In genomic region chr3:119395923-119396358, GRCh38 we compare ENCODE assay signal across 13 cellular contexts.
DNase-seq lines count a peak whose midpoint lies in the region; ATAC-seq and TF ChIP-seq lines count a peak whose summit lies in the region.
"Had no signal": no experiment of that assay in that cellular context is flagged by ENCODE, and none has a peak within 500 bp of the region (broad histone marks: within the 10 kb centered on the region; RNA-seq: fewer than 3 reads in every experiment).

No MANE protein-coding gene starts in this region.

- DNase-seq in GM06990 (ENCODE audit: extremely low read depth, insufficient read length) (peak; percentile 18), uterus (no peak), kidney tubule cell (ENCODE audit: low spot score) (no peak), EL (no peak)
- no peak for DNase-seq in activated CD4-positive, alpha-beta T cell treated with anti-CD3 and anti-CD28 coated beads, Interleukin-2, amount 50 U/mL, for 1 hour
- DNase-seq: aorta; naive thymus-derived CD4-positive, alpha-beta T cell; SIG-M5; substantia nigra had no signal

- intact Hi-C loops in uterus (cut with DNase I; ENCODE audit: low total_unique reads) = no loop called here

- TF ChIP-seq CTCF in GM06990 (IDR thresholded peaks at IDR 0.05; ENCODE audit: insufficient read depth, low read length, poor library complexity, severe bottlenecking) (no peak), uterus (IDR thresholded peaks at IDR 0.05) (no peak)

- H3K4me3 ChIP-seq in GM06990 (replicated peaks; ENCODE audit: low read depth, low read length) (no peak overlapping the region), uterus (no peak overlapping the region)

- TF ChIP-seq POLR2A in uterus (IDR thresholded peaks at IDR 0.05) = no peak

- H3K4me1 ChIP-seq in uterus = no peaks in the 10 kb centered on the region

- H3K36me3 ChIP-seq in GM06990 (ENCODE audit: control insufficient read depth, insufficient read depth, low read length) (peaks cover 12% of the 10 kb centered on the region), uterus (no peaks in the 10 kb centered on the region)

- H3K27me3 ChIP-seq in GM06990 (replicated peaks; ENCODE audit: control insufficient read depth, insufficient read depth, low read length) = no peaks in the 10 kb centered on the region
- H3K27me3 ChIP-seq in uterus = no peaks in the 10 kb centered on the region

- ATAC-seq in GM19043 (IDR thresholded peaks at IDR 0.05; ENCODE audit: low read depth, unreplicated experiment) (peak; percentile 61), HG02642 (IDR thresholded peaks at IDR 0.05; ENCODE audit: poor library complexity, unreplicated experiment) (peak; percentile 81), HG03457 (IDR thresholded peaks at IDR 0.05; ENCODE audit: unreplicated experiment) (peak; percentile 57)
- ATAC-seq: naive thymus-derived CD4-positive, alpha-beta T cell had no signal

- H3K27ac ChIP-seq in uterus = no peak overlapping the region
- H3K27ac ChIP-seq: epithelial cell of prostate had no signal

- no peaks in the 10 kb centered on the region for H3K9me3 ChIP-seq in uterus
